ENCODE assay signal across 22 cellular contexts in genomic region chr5:79484731-79485130, GRCh38.
"Had no signal": no experiment of that assay in that cellular context is flagged by ENCODE, and none has a peak within 500 bp of the region (broad histone marks: within the 10 kb centered on the region; RNA-seq: fewer than 3 reads in every experiment).

No MANE protein-coding gene starts in this region.

- H3K9me3 ChIP-seq: esophagus muscularis mucosa, lower lobe of right lung, stomach, tibial artery had no signal

- DNase-seq: activated CD4-positive, alpha-beta T cell treated with anti-CD3 and anti-CD28 coated beads for 4 hours; activated CD4-positive, alpha-beta T cell treated with anti-CD3 and anti-CD28 coated beads, Interleukin-2, amount 50 U/mL, for 4 hours; activated CD4-positive, CD25-positive, alpha-beta regulatory T cell; activated effector memory CD4-positive, alpha-beta T cell treated with Interleukin-2 at 50 U/mL for 16 hours; activated naive CD4-positive, alpha-beta T cell treated with Interleukin-2 at 50 U/mL for 16 hours; activated T-cell treated with anti-CD3 and anti-CD28 coated beads for 4 hours; aorta; caudate nucleus; dermis blood vessel endothelial cell; effector CD4-positive, alpha-beta T cell; glutamatergic neuron; lower lobe of right lung; mesendoderm; posterior cingulate gyrus; small intestine; stimulated activated CD4-positive, alpha-beta T cell treated with anti-CD3 and anti-CD28 coated beads, Interleukin-1b, Interleukin-23, amount 100 ng/mL, for 48 hours; stimulated activated naive B cell treated with anti-CD40 and anti-IgM and Interleukin-4, amounts not matched to agents 10 μg/mL and 1 μg/mL and 100 μg/mL, for 72 hours; stomach; tibial artery had no signal

- H3K36me3 ChIP-seq: esophagus muscularis mucosa, lower lobe of right lung, stomach, tibial artery had no signal

- H3K27me3 ChIP-seq: esophagus muscularis mucosa, stomach, tibial artery had no signal

- H3K4me1 ChIP-seq: lower lobe of right lung, tibial artery had no signal

- H3K27ac ChIP-seq: esophagus muscularis mucosa, lower lobe of right lung, stomach, tibial artery had no signal

- ATAC-seq: lower lobe of right lung; natural killer cell treated with Interleukin-12 subunit alpha and Interleukin-12 subunit beta and Interleukin-15 and Interleukin-18, amount 100 ng/mL, for 72 hours; sciatic nerve; stimulated activated naive B cell treated with anti-CD40 and anti-IgM and Interleukin-4, amounts not matched to agents 10 μg/mL and 1 μg/mL and 100 μg/mL, for 72 hours had no signal

- H3K4me3 ChIP-seq: esophagus muscularis mucosa, lower lobe of right lung, stomach, tibial artery had no signal
